Comparison of ENCODE assay signal across 1 cellular context in the genomic region with DNA sequence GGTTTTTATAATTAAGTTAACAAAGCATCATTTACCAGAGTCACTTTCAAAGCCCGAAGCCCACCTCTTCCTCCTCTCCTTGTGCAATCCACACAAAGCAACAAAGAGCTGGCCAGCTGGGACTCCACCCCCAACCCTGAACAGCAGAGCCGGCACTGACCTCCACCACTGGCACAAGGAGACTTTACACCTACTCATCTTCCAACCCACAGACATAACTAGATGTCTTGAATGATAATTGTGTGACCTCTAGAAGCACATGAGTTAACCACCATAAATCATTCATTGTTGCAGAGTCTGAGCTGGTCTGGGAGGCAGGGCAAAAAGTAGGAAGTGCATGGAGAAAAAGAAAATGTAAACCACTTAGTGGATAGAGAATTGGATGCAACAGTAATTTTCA.
TF ChIP-seq lines count a peak whose summit lies in the region.

No MANE protein-coding gene starts in this region.

TF ChIP-seq in GM23338, 12 proteins besides CTCF, POLR2A, EP300 and RAD21 (continued from another document):
- TF ChIP-seq, protein P1, sequence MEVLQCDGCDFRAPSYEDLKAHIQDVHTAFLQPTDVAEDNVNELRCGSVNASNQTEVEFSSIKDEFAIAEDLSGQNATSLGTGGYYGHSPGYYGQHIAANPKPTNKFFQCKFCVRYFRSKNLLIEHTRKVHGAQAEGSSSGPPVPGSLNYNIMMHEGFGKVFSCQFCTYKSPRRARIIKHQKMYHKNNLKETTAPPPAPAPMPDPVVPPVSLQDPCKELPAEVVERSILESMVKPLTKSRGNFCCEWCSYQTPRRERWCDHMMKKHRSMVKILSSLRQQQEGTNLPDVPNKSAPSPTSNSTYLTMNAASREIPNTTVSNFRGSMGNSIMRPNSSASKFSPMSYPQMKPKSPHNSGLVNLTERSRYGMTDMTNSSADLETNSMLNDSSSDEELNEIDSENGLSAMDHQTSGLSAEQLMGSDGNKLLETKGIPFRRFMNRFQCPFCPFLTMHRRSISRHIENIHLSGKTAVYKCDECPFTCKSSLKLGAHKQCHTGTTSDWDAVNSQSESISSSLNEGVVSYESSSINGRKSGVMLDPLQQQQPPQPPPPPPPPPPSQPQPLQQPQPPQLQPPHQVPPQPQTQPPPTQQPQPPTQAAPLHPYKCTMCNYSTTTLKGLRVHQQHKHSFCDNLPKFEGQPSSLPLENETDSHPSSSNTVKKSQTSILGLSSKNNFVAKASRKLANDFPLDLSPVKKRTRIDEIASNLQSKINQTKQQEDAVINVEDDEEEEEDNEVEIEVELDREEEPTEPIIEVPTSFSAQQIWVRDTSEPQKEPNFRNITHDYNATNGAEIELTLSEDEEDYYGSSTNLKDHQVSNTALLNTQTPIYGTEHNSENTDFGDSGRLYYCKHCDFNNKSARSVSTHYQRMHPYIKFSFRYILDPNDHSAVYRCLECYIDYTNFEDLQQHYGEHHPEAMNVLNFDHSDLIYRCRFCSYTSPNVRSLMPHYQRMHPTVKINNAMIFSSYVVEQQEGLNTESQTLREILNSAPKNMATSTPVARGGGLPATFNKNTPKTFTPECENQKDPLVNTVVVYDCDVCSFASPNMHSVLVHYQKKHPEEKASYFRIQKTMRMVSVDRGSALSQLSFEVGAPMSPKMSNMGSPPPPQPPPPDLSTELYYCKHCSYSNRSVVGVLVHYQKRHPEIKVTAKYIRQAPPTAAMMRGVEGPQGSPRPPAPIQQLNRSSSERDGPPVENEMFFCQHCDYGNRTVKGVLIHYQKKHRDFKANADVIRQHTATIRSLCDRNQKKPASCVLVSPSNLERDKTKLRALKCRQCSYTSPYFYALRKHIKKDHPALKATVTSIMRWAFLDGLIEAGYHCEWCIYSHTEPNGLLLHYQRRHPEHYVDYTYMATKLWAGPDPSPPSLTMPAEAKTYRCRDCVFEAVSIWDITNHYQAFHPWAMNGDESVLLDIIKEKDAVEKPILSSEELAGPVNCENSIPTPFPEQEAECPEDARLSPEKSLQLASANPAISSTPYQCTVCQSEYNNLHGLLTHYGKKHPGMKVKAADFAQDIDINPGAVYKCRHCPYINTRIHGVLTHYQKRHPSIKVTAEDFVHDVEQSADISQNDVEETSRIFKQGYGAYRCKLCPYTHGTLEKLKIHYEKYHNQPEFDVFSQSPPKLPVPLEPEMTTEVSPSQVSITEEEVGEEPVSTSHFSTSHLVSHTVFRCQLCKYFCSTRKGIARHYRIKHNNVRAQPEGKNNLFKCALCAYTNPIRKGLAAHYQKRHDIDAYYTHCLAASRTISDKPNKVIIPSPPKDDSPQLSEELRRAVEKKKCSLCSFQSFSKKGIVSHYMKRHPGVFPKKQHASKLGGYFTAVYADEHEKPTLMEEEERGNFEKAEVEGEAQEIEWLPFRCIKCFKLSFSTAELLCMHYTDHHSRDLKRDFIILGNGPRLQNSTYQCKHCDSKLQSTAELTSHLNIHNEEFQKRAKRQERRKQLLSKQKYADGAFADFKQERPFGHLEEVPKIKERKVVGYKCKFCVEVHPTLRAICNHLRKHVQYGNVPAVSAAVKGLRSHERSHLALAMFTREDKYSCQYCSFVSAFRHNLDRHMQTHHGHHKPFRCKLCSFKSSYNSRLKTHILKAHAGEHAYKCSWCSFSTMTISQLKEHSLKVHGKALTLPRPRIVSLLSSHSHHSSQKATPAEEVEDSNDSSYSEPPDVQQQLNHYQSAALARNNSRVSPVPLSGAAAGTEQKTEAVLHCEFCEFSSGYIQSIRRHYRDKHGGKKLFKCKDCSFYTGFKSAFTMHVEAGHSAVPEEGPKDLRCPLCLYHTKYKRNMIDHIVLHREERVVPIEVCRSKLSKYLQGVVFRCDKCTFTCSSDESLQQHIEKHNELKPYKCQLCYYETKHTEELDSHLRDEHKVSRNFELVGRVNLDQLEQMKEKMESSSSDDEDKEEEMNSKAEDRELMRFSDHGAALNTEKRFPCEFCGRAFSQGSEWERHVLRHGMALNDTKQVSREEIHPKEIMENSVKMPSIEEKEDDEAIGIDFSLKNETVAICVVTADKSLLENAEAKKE (CRISPR knock-in tag; IDR thresholded peaks at IDR 0.05), result no peak
- TF ChIP-seq EZH2phosphoT487 (IDR thresholded peaks at IDR 0.05; ENCODE audit: unreplicated experiment) (no peak), NANOG (IDR thresholded peaks at IDR 0.05; ENCODE audit: borderline replicate concordance) (no peak), ZNF331 (CRISPR knock-in tag; IDR thresholded peaks at IDR 0.05; ENCODE audit: low read depth) (no peak), REST (IDR thresholded peaks at IDR 0.05; ENCODE audit: unreplicated experiment) (no peak), CREB1 (CRISPR knock-in tag; IDR thresholded peaks at IDR 0.05; ENCODE audit: low read depth) (no peak), JUNB (IDR thresholded peaks at IDR 0.05; ENCODE audit: unreplicated experiment) (no peak), ZNF114 (CRISPR knock-in tag; IDR thresholded peaks at IDR 0.05) (no peak)
